In genomic region chr17:17613708-17614114, GRCh38 we compare ENCODE assay signal across 8 cellular contexts. TPM values are rescaled to one million over a fixed set of nuclear protein-coding genes. Genes with fewer than 3 reads are reported as not detected.
DNase-seq lines count a peak whose midpoint lies in the region; ATAC-seq, FAIRE-seq and TF ChIP-seq lines count a peak whose summit lies in the region.

No MANE protein-coding gene starts in this region.

- peak; percentile 82 for TF ChIP-seq CTCF in PC-3 (conservative IDR thresholded peaks at IDR 0.05; ENCODE audit: low read depth, low read length)

- no peak overlapping the region for H3K4me2 ChIP-seq in PC-3 (ENCODE audit: low read length)

- H3K27ac ChIP-seq in PC-3 (ENCODE audit: low read length): no peak overlapping the region

- CTCF ChIA-PET in PC-3 (lab: Charles Lee): interaction anchor here (0.6 to 1.1 kb wide), 8 partner anchors 23 to 261 kb away, joined by 3 to 19 read pairs (median 3); partner anchors contain the start of gene RASD1
- CTCF ChIA-PET in activated naive CD4-positive, alpha-beta T cell treated with anti-CD3 and anti-CD28 coated beads for 36 hours (lab: Charles Lee): interaction anchor here (0.8 to 2.5 kb wide), 15 partner anchors 11 to 259 kb away, joined by 3 to 11 read pairs (median 4); partner anchors contain the start of gene RASD1

- no peaks in the 10 kb centered on the region for H3K27me3 ChIP-seq in PC-3 (ENCODE audit: low read length)

- H3K4me3 ChIP-seq in PC-3 (ENCODE audit: low read length): no peak overlapping the region

- no peak overlapping the region for H3K9ac ChIP-seq in PC-3 (ENCODE audit: low read length)

- no peaks in the 10 kb centered on the region for H3K4me1 ChIP-seq in PC-3 (ENCODE audit: insufficient read depth, low read length)

- H3K9me3 Mint-ChIP-seq in activated naive CD4-positive, alpha-beta T cell treated with anti-CD3 and anti-CD28 coated beads for 36 hours: peaks cover 4% of the 10 kb centered on the region

- POLR2A ChIA-PET in PC-3 (lab: Charles Lee; ENCODE audit: unreplicated experiment): no interaction called here

- H3F3A ChIP-seq in PC-3 (ENCODE audit: low read length, unreplicated experiment): no peaks in the 10 kb centered on the region

- H2AFZ ChIP-seq in PC-3 (ENCODE audit: low read length): peak overlapping the region; percentile 20

- H3K36me3 ChIP-seq in PC-3 (ENCODE audit: low read depth, low read length): no peaks in the 10 kb centered on the region

- DNase-seq in HT1080 (ENCODE audit: low read depth) (peak; percentile 61), PC-3 (peak; percentile 84), glomerular visceral epithelial cell (ENCODE audit: extremely low spot score) (peak; percentile 65), pons (ENCODE audit: low spot score) (peak; percentile 54)
- peak; percentile 71 for DNase-seq in activated naive CD4-positive, alpha-beta T cell treated with anti-CD3 and anti-CD28 coated beads for 36 hours

- no peaks in the 10 kb centered on the region for H4K20me1 ChIP-seq in PC-3 (ENCODE audit: low read length)

- BruUV-seq in PC-3 (replicated peaks; lab: Mats Ljungman, UMichigan): no TSS peak

- no peaks in the 10 kb centered on the region for H3K9me2 ChIP-seq in PC-3 (replicated peaks; ENCODE audit: low read length)

- H3K9me3 ChIP-seq in PC-3 (ENCODE audit: low read length): no peaks in the 10 kb centered on the region

- H3K79me2 ChIP-seq in PC-3 (ENCODE audit: low read length): no peaks in the 10 kb centered on the region

- peaks cover 1% of the 10 kb centered on the region for H3K36me3 Mint-ChIP-seq in activated naive CD4-positive, alpha-beta T cell treated with anti-CD3 and anti-CD28 coated beads for 36 hours (ENCODE audit: low read depth)

- H3K4me1 Mint-ChIP-seq in activated naive CD4-positive, alpha-beta T cell treated with anti-CD3 and anti-CD28 coated beads for 36 hours (ENCODE audit: low read depth): peaks cover 3% of the 10 kb centered on the region

- no peak overlapping the region for H3K4me3 Mint-ChIP-seq in activated naive CD4-positive, alpha-beta T cell treated with anti-CD3 and anti-CD28 coated beads for 36 hours

- intact Hi-C loops in PC-3 (cut with micrococcal nuclease): no loop called here
- intact Hi-C loops in activated naive CD4-positive, alpha-beta T cell treated with anti-CD3 and anti-CD28 coated beads for 36 hours (cut with micrococcal nuclease): no loop called here

- peak; percentile 99 for ATAC-seq in PC-3
- no peak for ATAC-seq in HG03135 (IDR thresholded peaks at IDR 0.05; ENCODE audit: unreplicated experiment)
- ATAC-seq in HG02981 (IDR thresholded peaks at IDR 0.05; ENCODE audit: unreplicated experiment): no peak

- peak; percentile 96 for FAIRE-seq in G401.6 (lab: Jason Lieb, UNC)

- H3K27ac Mint-ChIP-seq in activated naive CD4-positive, alpha-beta T cell treated with anti-CD3 and anti-CD28 coated beads for 36 hours: no peak overlapping the region

- H3K27me3 Mint-ChIP-seq in activated naive CD4-positive, alpha-beta T cell treated with anti-CD3 and anti-CD28 coated beads for 36 hours (ENCODE audit: low read depth): no peaks in the 10 kb centered on the region

RNA-seq across cellular contexts. Expression of gene PEMT, which starts 22.2 kb away (rescaled TPM):
- 79.9 and 89.8 TPM in 2 replicates for total RNA-seq in HT1080 (2014; rRNA removed; shearing (Covaris generic))
- 57.7 and 64.2 TPM in 2 replicates for polyA plus RNA-seq in HT1080 (2015; cell fraction: cytosol; rRNA removed)
- 20.3 and 27.2 TPM in 2 replicates for polyA plus RNA-seq in HT1080 (2015; cell fraction: nucleus; rRNA removed)
- 137 and 178 TPM in 2 replicates for total RNA-seq in PC-3 (2014; rRNA removed)
- total RNA-seq in activated naive CD4-positive, alpha-beta T cell treated with anti-CD3 and anti-CD28 coated beads for 36 hours: 10 to 100 TPM; 33.7 to 35.6 TPM
